24 cellular contexts compared by ENCODE assay signal in the genomic region with DNA sequence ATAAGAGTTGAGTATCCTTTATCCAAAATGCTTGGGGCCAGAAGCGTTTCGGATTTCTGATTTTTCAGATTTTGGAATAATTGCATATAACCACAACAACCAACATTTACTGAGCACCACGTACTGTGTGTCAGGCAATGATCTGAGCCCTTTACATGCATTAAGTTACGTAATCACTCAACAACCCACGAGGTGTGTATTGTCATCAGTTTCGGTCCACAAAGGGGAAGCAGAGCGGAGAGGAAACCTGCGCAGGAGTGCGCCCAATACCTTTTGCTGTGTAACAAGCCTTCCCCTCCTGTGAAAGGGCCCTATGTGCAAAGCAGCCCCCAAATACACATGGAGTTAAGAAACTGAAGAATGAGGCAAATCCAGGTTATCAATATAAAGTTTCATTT. TPM values are rescaled to one million over a fixed set of nuclear protein-coding genes. Genes with fewer than 3 reads are reported as not detected.
"Had no signal": no experiment of that assay in that cellular context is flagged by ENCODE, and none has a peak within 500 bp of the region (broad histone marks: within the 10 kb centered on the region; RNA-seq: fewer than 3 reads in every experiment).

No MANE protein-coding gene starts in this region.

- H3K27me3 ChIP-seq: brain microvascular endothelial cell, ovary, upper lobe of left lung had no signal

- H3K9me3 Mint-ChIP-seq: central memory CD8-positive, alpha-beta T cell; neural crest cell had no signal

- H3K36me3 ChIP-seq: brain microvascular endothelial cell, left ventricle myocardium inferior, ovary, stomach, upper lobe of left lung had no signal

- H3K27ac ChIP-seq: brain microvascular endothelial cell, coronary artery, left ventricle myocardium inferior, ovary, psoas muscle, stomach had no signal

- H3K4me3 ChIP-seq: coronary artery, left ventricle myocardium inferior, ovary, psoas muscle, stomach, upper lobe of left lung had no signal

- H3K4me3 Mint-ChIP-seq: activated CD4-positive, alpha-beta T cell treated with anti-CD3 and anti-CD28 coated beads, Interleukin-2, amount 10 ng/mL, durations not matched to agents 24 days and 14 days; central memory CD8-positive, alpha-beta T cell; memory B cell; neural crest cell had no signal

- H3K27ac Mint-ChIP-seq: activated CD4-positive, alpha-beta T cell treated with anti-CD3 and anti-CD28 coated beads, Interleukin-2, amount 10 ng/mL, durations not matched to agents 24 days and 14 days; memory B cell had no signal

- H3K9me3 ChIP-seq: left ventricle myocardium inferior, ovary, psoas muscle, stomach, upper lobe of left lung had no signal

- H3K4me1 ChIP-seq: psoas muscle had no signal

- H3K4me1 Mint-ChIP-seq: central memory CD8-positive, alpha-beta T cell had no signal

- DNase-seq: activated CD4-positive, alpha-beta T cell treated with anti-CD3 and anti-CD28 coated beads, Interleukin-2, amount 10 ng/mL, durations not matched to agents 24 days and 14 days; activated CD8-positive, alpha-beta memory T cell treated with anti-CD3 and anti-CD28 coated beads, Interleukin-2, amount 50 U/mL, for 4 hours; activated effector memory CD4-positive, alpha-beta T cell treated with anti-CD3 and anti-CD28 coated beads, Interleukin-2, amount 50 U/mL, for 16 hours; activated naive CD4-positive, alpha-beta T cell treated with anti-CD3 and anti-CD28 coated beads, Interleukin-2, amount 50 U/mL, for 16 hours; activated T-cell treated with anti-CD3 and anti-CD28 coated beads, Interleukin-2, amount 50 U/mL, for 48 hours; aorta; brain microvascular endothelial cell; erythroblast; foreskin melanocyte; glutamatergic neuron; hippocampal formation; kidney; left ventricle myocardium inferior; ovary; psoas muscle; right cardiac atrium; stomach; T1000 had no signal

RNA-seq across cellular contexts. Expression of gene NLRP12, which starts 20.7 kb away (rescaled TPM):
- total RNA-seq: activated CD4-positive, alpha-beta T cell treated with anti-CD3 and anti-CD28 coated beads, Interleukin-2, amount 10 ng/mL, durations not matched to agents 24 days and 14 days; neural crest cell had no signal

RNA-seq across cellular contexts. Expression of gene PRKCG, which starts 37.1 kb away (rescaled TPM):
- total RNA-seq: activated CD4-positive, alpha-beta T cell treated with anti-CD3 and anti-CD28 coated beads, Interleukin-2, amount 10 ng/mL, durations not matched to agents 24 days and 14 days; kidney; left ventricle myocardium inferior; psoas muscle; right cardiac atrium; skeletal muscle tissue; stomach had no signal
- polyA plus RNA-seq: aorta had no signal
